Comparison of ENCODE assay signal across 9 cellular contexts in the genomic region with DNA sequence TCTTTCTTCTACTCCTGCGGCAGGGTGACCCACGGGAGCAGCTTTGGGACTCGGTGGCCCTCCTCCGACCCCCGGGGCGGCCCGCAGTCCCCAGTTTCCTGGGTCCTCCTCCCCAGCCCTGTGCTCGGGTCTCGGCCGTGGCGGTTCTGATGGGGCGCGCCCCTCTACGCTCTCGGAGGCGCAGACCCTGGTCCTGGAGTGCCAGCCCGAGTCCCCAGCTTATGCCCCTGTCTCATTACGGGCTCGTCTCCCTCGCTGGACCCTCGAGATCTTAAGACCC. TPM values are rescaled to one million over a fixed set of nuclear protein-coding genes. Genes with fewer than 3 reads are reported as not detected.
DNase-seq lines count a peak whose midpoint lies in the region; ATAC-seq, FAIRE-seq and TF ChIP-seq lines count a peak whose summit lies in the region.
"Had no signal": no experiment of that assay in that cellular context is flagged by ENCODE, and none has a peak within 500 bp of the region (broad histone marks: within the 10 kb centered on the region; RNA-seq: fewer than 3 reads in every experiment).

No MANE protein-coding gene starts in this region.

- H3K36me3 ChIP-seq in PC-3 (ENCODE audit: low read depth, low read length): no peaks in the 10 kb centered on the region

- peak overlapping the region; percentile 85 for H3K4me3 ChIP-seq in PC-3 (ENCODE audit: low read length)

- CTCF ChIA-PET in PC-3 (lab: Charles Lee): interaction anchor here (1.2 kb wide), 1 partner anchor 33 kb away, joined by 5 read pairs; no protein-coding TSS in a partner anchor

- POLR2A ChIA-PET in PC-3 (lab: Charles Lee; ENCODE audit: unreplicated experiment): interaction anchor here (0.6 kb wide), 1 partner anchor 1475 kb away, joined by 3 read pairs; no protein-coding TSS in a partner anchor

- peak overlapping the region; percentile 60 for H3K9ac ChIP-seq in PC-3 (ENCODE audit: low read length)

- TF ChIP-seq CTCF in PC-3 (conservative IDR thresholded peaks at IDR 0.05; ENCODE audit: low read depth, low read length) (no peak), neural crest cell (conservative IDR thresholded peaks at IDR 0.05) (no peak)

- no peak for FAIRE-seq in GM19239 (lab: Jason Lieb, UNC)
- FAIRE-seq: endometrium had no signal

- H3K36me3 Mint-ChIP-seq in activated T-cell treated with anti-CD3 and anti-CD28 coated beads, Interleukin-2, amount 50 U/mL, for 24 hours (ENCODE audit: low read depth): peaks cover 54% of the 10 kb centered on the region
- H3K36me3 Mint-ChIP-seq in neural crest cell (ENCODE audit: low read depth): no peaks in the 10 kb centered on the region

- no peaks in the 10 kb centered on the region for H3K27me3 Mint-ChIP-seq in activated T-cell treated with anti-CD3 and anti-CD28 coated beads, Interleukin-2, amount 50 U/mL, for 24 hours
- peaks cover 7% of the 10 kb centered on the region for H3K27me3 Mint-ChIP-seq in neural crest cell (ENCODE audit: low read depth)

- no peaks in the 10 kb centered on the region for H3K79me2 ChIP-seq in PC-3 (ENCODE audit: low read length)

- peak overlapping the region; percentile 97 for H3K4me2 ChIP-seq in PC-3 (ENCODE audit: low read length)

- no peaks in the 10 kb centered on the region for H3K9me3 Mint-ChIP-seq in activated T-cell treated with anti-CD3 and anti-CD28 coated beads, Interleukin-2, amount 50 U/mL, for 24 hours
- no peaks in the 10 kb centered on the region for H3K9me3 Mint-ChIP-seq in neural crest cell

- ATAC-seq in PC-3: peak; percentile 20
- ATAC-seq in HG02763 (IDR thresholded peaks at IDR 0.05; ENCODE audit: unreplicated experiment): no peak

- intact Hi-C loops in PC-3 (cut with micrococcal nuclease): no loop called here

- peak overlapping the region; percentile 97 for H3K4me3 Mint-ChIP-seq in activated T-cell treated with anti-CD3 and anti-CD28 coated beads, Interleukin-2, amount 50 U/mL, for 24 hours
- H3K4me3 Mint-ChIP-seq in neural crest cell: peak overlapping the region; percentile 91

- peak overlapping the region; percentile 97 for H2AFZ ChIP-seq in PC-3 (ENCODE audit: low read length)

- no peak overlapping the region for H3K27ac ChIP-seq in PC-3 (ENCODE audit: low read length)
- H3K27ac ChIP-seq in epithelial cell of prostate: peak overlapping the region; percentile 91

- BruUV-seq in PC-3 (replicated peaks; lab: Mats Ljungman, UMichigan): no TSS peak

- H4K20me1 ChIP-seq in PC-3 (ENCODE audit: low read length): no peaks in the 10 kb centered on the region

- DNase-seq in activated T-cell treated with anti-CD3 and anti-CD28 coated beads, Interleukin-2, amount 50 U/mL, for 24 hours: no peak
- no peak for DNase-seq in activated T-cell treated with anti-CD3 and anti-CD28 coated beads, Interleukin-2, amount 50 U/mL, for 1 hour
- DNase-seq in PC-3: no peak
- DNase-seq in epithelial cell of prostate (ENCODE audit: low read depth, low spot score): no peak
- DNase-seq in neural crest cell (ENCODE audit: low read depth, low spot score): no peak
- DNase-seq in GM19239 (ENCODE audit: insufficient read length, low spot score): no peak
- DNase-seq in inferior parietal cortex (ENCODE audit: extremely low spot score): no peak

- H3K9me3 ChIP-seq in PC-3 (ENCODE audit: low read length): no peaks in the 10 kb centered on the region

- no peaks in the 10 kb centered on the region for H3K9me2 ChIP-seq in PC-3 (replicated peaks; ENCODE audit: low read length)

- peaks cover 60% of the 10 kb centered on the region for H3K4me1 Mint-ChIP-seq in activated T-cell treated with anti-CD3 and anti-CD28 coated beads, Interleukin-2, amount 50 U/mL, for 24 hours (ENCODE audit: low read depth)
- H3K4me1 Mint-ChIP-seq in neural crest cell: peaks cover 49% of the 10 kb centered on the region

- no peaks in the 10 kb centered on the region for H3F3A ChIP-seq in PC-3 (ENCODE audit: low read length, unreplicated experiment)

- H3K27me3 ChIP-seq in PC-3 (ENCODE audit: low read length): peaks cover 5% of the 10 kb centered on the region; the same call in 1 of the 2 replicates

- peaks cover 15% of the 10 kb centered on the region for H3K4me1 ChIP-seq in PC-3 (ENCODE audit: insufficient read depth, low read length)

- peak overlapping the region; percentile 95 for H3K27ac Mint-ChIP-seq in activated T-cell treated with anti-CD3 and anti-CD28 coated beads, Interleukin-2, amount 50 U/mL, for 24 hours
- peak overlapping the region; percentile 45 for H3K27ac Mint-ChIP-seq in neural crest cell (ENCODE audit: unreplicated experiment)

RNA-seq across cellular contexts. Expression of a gene that starts 0.4 kb away (rescaled TPM):
- total RNA-seq in PC-3 (2014; rRNA removed): 2.2 and 2.4 TPM in 2 replicates
- total RNA-seq in neural crest cell: 16.1 and 18.1 TPM in 2 replicates

RNA-seq across cellular contexts. Expression of a gene that starts 45.2 kb away (rescaled TPM):
- total RNA-seq in PC-3 (2014; rRNA removed): not detected in 2 replicates
- 0.35 and 0.39 TPM in 2 replicates for total RNA-seq in neural crest cell
